20 cellular contexts compared by ENCODE assay signal in genomic region chr2:55952415-55952814, GRCh38. TPM values are rescaled to one million over a fixed set of nuclear protein-coding genes. Genes with fewer than 3 reads are reported as not detected.
"Had no signal": no experiment of that assay in that cellular context is flagged by ENCODE, and none has a peak within 500 bp of the region (broad histone marks: within the 10 kb centered on the region; RNA-seq: fewer than 3 reads in every experiment).

No MANE protein-coding gene starts in this region.

- H3K79me2 ChIP-seq: parathyroid adenoma had no signal

- H3K36me3 ChIP-seq: colonic mucosa, thyroid gland, vagina had no signal

- H3K27me3 Mint-ChIP-seq: activated CD8-positive, alpha-beta T cell treated with anti-CD3 and anti-CD28 coated beads for 36 hours had no signal

- H3K36me3 Mint-ChIP-seq: activated naive CD8-positive, alpha-beta T cell treated with anti-CD3 and anti-CD28 coated beads, Interleukin-2, amount 10 ng/mL, durations not matched to agents 7 days and 5 days; immature natural killer cell; naive B cell had no signal

- H3K4me3 Mint-ChIP-seq: activated CD8-positive, alpha-beta T cell treated with anti-CD3 and anti-CD28 coated beads for 36 hours; activated naive CD8-positive, alpha-beta T cell treated with anti-CD3 and anti-CD28 coated beads, Interleukin-2, amount 10 ng/mL, durations not matched to agents 7 days and 5 days; activated T-cell treated with anti-CD3 and anti-CD28 coated beads, Interleukin-2, amount 50 U/mL, for 72 hours; immature natural killer cell; naive B cell; T-helper 17 cell had no signal

- H2AFZ ChIP-seq: parathyroid adenoma had no signal

- H3K27ac ChIP-seq: colonic mucosa, epithelial cell of prostate, parathyroid adenoma, thyroid gland, vagina had no signal

- H3K9ac ChIP-seq: parathyroid adenoma had no signal

- H3K4me1 Mint-ChIP-seq: activated naive CD8-positive, alpha-beta T cell treated with anti-CD3 and anti-CD28 coated beads, Interleukin-2, amount 10 ng/mL, durations not matched to agents 7 days and 5 days; immature natural killer cell; naive B cell; T-helper 17 cell had no signal

- H3K4me1 ChIP-seq: colonic mucosa, parathyroid adenoma had no signal

- H3K9me3 Mint-ChIP-seq: activated CD8-positive, alpha-beta T cell treated with anti-CD3 and anti-CD28 coated beads for 36 hours; activated naive CD8-positive, alpha-beta T cell treated with anti-CD3 and anti-CD28 coated beads, Interleukin-2, amount 10 ng/mL, durations not matched to agents 7 days and 5 days; activated T-cell treated with anti-CD3 and anti-CD28 coated beads, Interleukin-2, amount 50 U/mL, for 72 hours had no signal

- DNase-seq: activated CD4-positive, alpha-beta T cell treated with anti-CD3 and anti-CD28 coated beads for 1 hour; activated CD8-positive, alpha-beta memory T cell treated with anti-CD3 and anti-CD28 coated beads, Interleukin-2, amount 50 U/mL, for 4 hours; activated CD8-positive, alpha-beta T cell treated with anti-CD3 and anti-CD28 coated beads for 36 hours; activated naive CD8-positive, alpha-beta T cell treated with anti-CD3 and anti-CD28 coated beads, Interleukin-2, amount 10 ng/mL, durations not matched to agents 7 days and 5 days; activated T-cell treated with anti-CD3 and anti-CD28 coated beads, Interleukin-2, amount 50 U/mL, for 72 hours; aorta; colonic mucosa; effector memory CD4-positive, alpha-beta T cell; immature natural killer cell; left cardiac atrium; naive B cell; retina; stimulated activated CD4-positive, alpha-beta T cell treated with anti-CD3 and anti-CD28 coated beads, Interleukin-15, amount 100 ng/mL, for 24 hours; stimulated activated CD4-positive, alpha-beta T cell treated with anti-CD3 and anti-CD28 coated beads, Interleukin-4, amount 100 ng/mL, for 4 hours; T-helper 17 cell; thyroid gland had no signal

- H3K27ac Mint-ChIP-seq: activated CD8-positive, alpha-beta T cell treated with anti-CD3 and anti-CD28 coated beads for 36 hours; activated naive CD8-positive, alpha-beta T cell treated with anti-CD3 and anti-CD28 coated beads, Interleukin-2, amount 10 ng/mL, durations not matched to agents 7 days and 5 days; activated T-cell treated with anti-CD3 and anti-CD28 coated beads, Interleukin-2, amount 50 U/mL, for 72 hours; immature natural killer cell; naive B cell; T-helper 17 cell had no signal

- H3K9me3 ChIP-seq: colonic mucosa, thyroid gland, vagina had no signal

- H3K27me3 ChIP-seq: colonic mucosa, thyroid gland, vagina had no signal

- H3K4me3 ChIP-seq: colonic mucosa, lung, thyroid gland, vagina had no signal

RNA-seq across cellular contexts. Expression of gene EFEMP1, which starts 28.8 kb away (rescaled TPM):
- total RNA-seq: activated CD8-positive, alpha-beta T cell treated with anti-CD3 and anti-CD28 coated beads for 36 hours; activated naive CD8-positive, alpha-beta T cell treated with anti-CD3 and anti-CD28 coated beads, Interleukin-2, amount 10 ng/mL, durations not matched to agents 7 days and 5 days; activated T-cell treated with anti-CD3 and anti-CD28 coated beads, Interleukin-2, amount 50 U/mL, for 72 hours; T-helper 17 cell had no signal
- polyA plus RNA-seq: immature natural killer cell had no signal
